In the genomic region with DNA sequence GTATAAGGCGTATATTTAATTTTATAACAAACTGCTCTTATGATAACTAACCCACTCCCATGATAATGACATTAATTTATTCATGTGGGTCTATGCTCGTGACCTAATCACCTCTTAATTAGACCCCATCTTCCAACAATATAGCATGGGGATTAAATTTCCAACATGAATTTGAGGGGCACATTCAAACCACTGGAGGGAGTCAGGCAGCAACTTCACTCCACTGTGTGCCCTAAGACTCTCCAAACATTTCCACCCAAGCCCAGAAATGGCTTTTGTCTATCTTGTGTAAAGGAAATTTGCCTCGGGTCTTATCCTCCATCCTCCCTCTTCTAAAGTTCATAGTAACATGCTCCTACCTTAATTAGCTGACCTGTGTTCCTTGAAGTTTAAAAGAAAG, we compare ENCODE assay signal across 2 cellular contexts.
TF ChIP-seq lines count a peak whose summit lies in the region.

No MANE protein-coding gene starts in this region.

TF ChIP-seq in SK-N-SH, 30 proteins besides CTCF, POLR2A, EP300 and RAD21 (continued from another document):
- TF ChIP-seq TEAD4 (IDR thresholded peaks at IDR 0.05; ENCODE audit: borderline replicate concordance, insufficient read depth) (no peak), TCF12 (IDR thresholded peaks at IDR 0.05) (no peak)
TF ChIP-seq in SK-N-SH: peak in this region for 0.

TF ChIP-seq in SK-N-SH treated with all-trans-retinoic acid at 6 μM for 48 hours, 23 proteins besides CTCF, POLR2A, EP300 and RAD21 (continued from another document):
- TF ChIP-seq, protein P1, sequence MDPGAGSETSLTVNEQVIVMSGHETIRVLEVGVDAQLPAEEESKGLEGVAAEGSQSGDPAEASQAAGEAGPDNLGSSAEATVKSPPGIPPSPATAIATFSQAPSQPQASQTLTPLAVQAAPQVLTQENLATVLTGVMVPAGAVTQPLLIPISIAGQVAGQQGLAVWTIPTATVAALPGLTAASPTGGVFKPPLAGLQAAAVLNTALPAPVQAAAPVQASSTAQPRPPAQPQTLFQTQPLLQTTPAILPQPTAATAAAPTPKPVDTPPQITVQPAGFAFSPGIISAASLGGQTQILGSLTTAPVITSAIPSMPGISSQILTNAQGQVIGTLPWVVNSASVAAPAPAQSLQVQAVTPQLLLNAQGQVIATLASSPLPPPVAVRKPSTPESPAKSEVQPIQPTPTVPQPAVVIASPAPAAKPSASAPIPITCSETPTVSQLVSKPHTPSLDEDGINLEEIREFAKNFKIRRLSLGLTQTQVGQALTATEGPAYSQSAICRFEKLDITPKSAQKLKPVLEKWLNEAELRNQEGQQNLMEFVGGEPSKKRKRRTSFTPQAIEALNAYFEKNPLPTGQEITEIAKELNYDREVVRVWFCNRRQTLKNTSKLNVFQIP (CRISPR knock-in tag; IDR thresholded peaks at IDR 0.05; ENCODE audit: borderline replicate concordance, low read depth): no peak
- TF ChIP-seq ARNTL (CRISPR knock-in tag; IDR thresholded peaks at IDR 0.05; ENCODE audit: borderline replicate concordance, low read depth) (no peak), ZFP30 (CRISPR knock-in tag; IDR thresholded peaks at IDR 0.05) (no peak), OSR1 (CRISPR knock-in tag; IDR thresholded peaks at IDR 0.05) (no peak), ZNF8 (CRISPR knock-in tag; IDR thresholded peaks at IDR 0.05) (no peak), ZNF565 (CRISPR knock-in tag; conservative IDR thresholded peaks at IDR 0.05; ENCODE audit: low read depth) (no peak), ZFP3 (CRISPR knock-in tag; IDR thresholded peaks at IDR 0.05) (no peak), PPARA (CRISPR knock-in tag; IDR thresholded peaks at IDR 0.05; ENCODE audit: borderline replicate concordance) (no peak), ZC3H10 (CRISPR knock-in tag; IDR thresholded peaks at IDR 0.05) (no peak), TCF4 (CRISPR knock-in tag; IDR thresholded peaks at IDR 0.05; ENCODE audit: borderline replicate concordance) (no peak), GLIS3 (CRISPR knock-in tag; IDR thresholded peaks at IDR 0.05) (no peak), CSDC2 (CRISPR knock-in tag; IDR thresholded peaks at IDR 0.05) (no peak)
- TF ChIP-seq, protein P2, sequence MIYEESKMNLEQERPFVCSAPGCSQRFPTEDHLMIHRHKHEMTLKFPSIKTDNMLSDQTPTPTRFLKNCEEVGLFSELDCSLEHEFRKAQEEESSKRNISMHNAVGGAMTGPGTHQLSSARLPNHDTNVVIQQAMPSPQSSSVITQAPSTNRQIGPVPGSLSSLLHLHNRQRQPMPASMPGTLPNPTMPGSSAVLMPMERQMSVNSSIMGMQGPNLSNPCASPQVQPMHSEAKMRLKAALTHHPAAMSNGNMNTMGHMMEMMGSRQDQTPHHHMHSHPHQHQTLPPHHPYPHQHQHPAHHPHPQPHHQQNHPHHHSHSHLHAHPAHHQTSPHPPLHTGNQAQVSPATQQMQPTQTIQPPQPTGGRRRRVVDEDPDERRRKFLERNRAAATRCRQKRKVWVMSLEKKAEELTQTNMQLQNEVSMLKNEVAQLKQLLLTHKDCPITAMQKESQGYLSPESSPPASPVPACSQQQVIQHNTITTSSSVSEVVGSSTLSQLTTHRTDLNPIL (CRISPR knock-in tag; IDR thresholded peaks at IDR 0.05; ENCODE audit: low read depth): no peak
- TF ChIP-seq, protein P3, sequence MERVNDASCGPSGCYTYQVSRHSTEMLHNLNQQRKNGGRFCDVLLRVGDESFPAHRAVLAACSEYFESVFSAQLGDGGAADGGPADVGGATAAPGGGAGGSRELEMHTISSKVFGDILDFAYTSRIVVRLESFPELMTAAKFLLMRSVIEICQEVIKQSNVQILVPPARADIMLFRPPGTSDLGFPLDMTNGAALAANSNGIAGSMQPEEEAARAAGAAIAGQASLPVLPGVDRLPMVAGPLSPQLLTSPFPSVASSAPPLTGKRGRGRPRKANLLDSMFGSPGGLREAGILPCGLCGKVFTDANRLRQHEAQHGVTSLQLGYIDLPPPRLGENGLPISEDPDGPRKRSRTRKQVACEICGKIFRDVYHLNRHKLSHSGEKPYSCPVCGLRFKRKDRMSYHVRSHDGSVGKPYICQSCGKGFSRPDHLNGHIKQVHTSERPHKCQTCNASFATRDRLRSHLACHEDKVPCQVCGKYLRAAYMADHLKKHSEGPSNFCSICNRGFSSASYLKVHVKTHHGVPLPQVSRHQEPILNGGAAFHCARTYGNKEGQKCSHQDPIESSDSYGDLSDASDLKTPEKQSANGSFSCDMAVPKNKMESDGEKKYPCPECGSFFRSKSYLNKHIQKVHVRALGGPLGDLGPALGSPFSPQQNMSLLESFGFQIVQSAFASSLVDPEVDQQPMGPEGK (CRISPR knock-in tag; IDR thresholded peaks at IDR 0.05; ENCODE audit: borderline replicate concordance): no peak
- TF ChIP-seq, protein P4, sequence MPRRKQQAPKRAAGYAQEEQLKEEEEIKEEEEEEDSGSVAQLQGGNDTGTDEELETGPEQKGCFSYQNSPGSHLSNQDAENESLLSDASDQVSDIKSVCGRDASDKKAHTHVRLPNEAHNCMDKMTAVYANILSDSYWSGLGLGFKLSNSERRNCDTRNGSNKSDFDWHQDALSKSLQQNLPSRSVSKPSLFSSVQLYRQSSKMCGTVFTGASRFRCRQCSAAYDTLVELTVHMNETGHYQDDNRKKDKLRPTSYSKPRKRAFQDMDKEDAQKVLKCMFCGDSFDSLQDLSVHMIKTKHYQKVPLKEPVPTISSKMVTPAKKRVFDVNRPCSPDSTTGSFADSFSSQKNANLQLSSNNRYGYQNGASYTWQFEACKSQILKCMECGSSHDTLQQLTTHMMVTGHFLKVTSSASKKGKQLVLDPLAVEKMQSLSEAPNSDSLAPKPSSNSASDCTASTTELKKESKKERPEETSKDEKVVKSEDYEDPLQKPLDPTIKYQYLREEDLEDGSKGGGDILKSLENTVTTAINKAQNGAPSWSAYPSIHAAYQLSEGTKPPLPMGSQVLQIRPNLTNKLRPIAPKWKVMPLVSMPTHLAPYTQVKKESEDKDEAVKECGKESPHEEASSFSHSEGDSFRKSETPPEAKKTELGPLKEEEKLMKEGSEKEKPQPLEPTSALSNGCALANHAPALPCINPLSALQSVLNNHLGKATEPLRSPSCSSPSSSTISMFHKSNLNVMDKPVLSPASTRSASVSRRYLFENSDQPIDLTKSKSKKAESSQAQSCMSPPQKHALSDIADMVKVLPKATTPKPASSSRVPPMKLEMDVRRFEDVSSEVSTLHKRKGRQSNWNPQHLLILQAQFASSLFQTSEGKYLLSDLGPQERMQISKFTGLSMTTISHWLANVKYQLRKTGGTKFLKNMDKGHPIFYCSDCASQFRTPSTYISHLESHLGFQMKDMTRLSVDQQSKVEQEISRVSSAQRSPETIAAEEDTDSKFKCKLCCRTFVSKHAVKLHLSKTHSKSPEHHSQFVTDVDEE (CRISPR knock-in tag; IDR thresholded peaks at IDR 0.05): no peak
